Comparison of ENCODE assay signal across 11 cellular contexts in genomic region chr5:139764250-139764791, GRCh38. TPM values are rescaled to one million over a fixed set of nuclear protein-coding genes. Genes with fewer than 3 reads are reported as not detected.
DNase-seq lines count a peak whose midpoint lies in the region; ATAC-seq and TF ChIP-seq lines count a peak whose summit lies in the region.
"Had no signal": no experiment of that assay in that cellular context is flagged by ENCODE, and none has a peak within 500 bp of the region (broad histone marks: within the 10 kb centered on the region; RNA-seq: fewer than 3 reads in every experiment).

No MANE protein-coding gene starts in this region.

- no peaks in the 10 kb centered on the region for H3K36me3 Mint-ChIP-seq in naive thymus-derived CD8-positive, alpha-beta T cell

- H3K4me3 ChIP-seq in DOHH2 (ENCODE audit: low read length): peak overlapping the region; percentile 15; the same call in 1 of the 2 replicates

- no peaks in the 10 kb centered on the region for H4K20me1 ChIP-seq in DOHH2 (ENCODE audit: control insufficient read depth, insufficient read depth, low read depth, low read length)

- H3F3A ChIP-seq in DOHH2 (ENCODE audit: control insufficient read depth, insufficient read depth): no peaks in the 10 kb centered on the region

- peak overlapping the region in 3 of 10 donors; percentile 33 to 69 (median 39) for H3K4me3 Mint-ChIP-seq in naive thymus-derived CD8-positive, alpha-beta T cell

- H3K9me3 Mint-ChIP-seq in naive thymus-derived CD8-positive, alpha-beta T cell: no peaks in the 10 kb centered on the region
- H3K9me3 Mint-ChIP-seq: activated T-cell treated with anti-CD3 and anti-CD28 coated beads, Interleukin-2, amount 50 U/mL, for 72 hours; T-helper 1 cell treated with Interleukin-12 subunit alpha and Interleukin-12 subunit beta and Interleukin-4 antibody, amounts not matched to agents 30 μg/mL and 1 μg/mL, for 36 hours had no signal

- ATAC-seq in naive thymus-derived CD8-positive, alpha-beta T cell: peak in 1 of 2 donors; percentile 32
- ATAC-seq in HG02885 (IDR thresholded peaks at IDR 0.05; ENCODE audit: poor library complexity, unreplicated experiment) (no peak), GM18502 (IDR thresholded peaks at IDR 0.05; ENCODE audit: poor library complexity, unreplicated experiment) (no peak), GM21390 (IDR thresholded peaks at IDR 0.05; ENCODE audit: unreplicated experiment) (no peak)
- ATAC-seq: left lobe of liver had no signal

- peaks cover 12 to 37% (median 20%) of the 10 kb centered on the region in 4 donors for H3K4me1 Mint-ChIP-seq in naive thymus-derived CD8-positive, alpha-beta T cell

- peak overlapping the region in 2 of 10 donors; percentile 67 to 91 for H3K27ac Mint-ChIP-seq in naive thymus-derived CD8-positive, alpha-beta T cell
- H3K27ac Mint-ChIP-seq: activated T-cell treated with anti-CD3 and anti-CD28 coated beads, Interleukin-2, amount 50 U/mL, for 72 hours; T-helper 1 cell treated with Interleukin-12 subunit alpha and Interleukin-12 subunit beta and Interleukin-4 antibody, amounts not matched to agents 30 μg/mL and 1 μg/mL, for 36 hours had no signal

- H3K27ac ChIP-seq in DOHH2 (ENCODE audit: low read depth, low read length): no peak overlapping the region
- H3K27ac ChIP-seq: epithelial cell of prostate had no signal

- peaks cover 23% of the 10 kb centered on the region for H3K4me1 ChIP-seq in DOHH2 (ENCODE audit: control insufficient read depth, low read length)

- no peaks in the 10 kb centered on the region for H3K36me3 ChIP-seq in DOHH2 (ENCODE audit: control insufficient read depth, low read length)

- POLR2A ChIA-PET in naive thymus-derived CD8-positive, alpha-beta T cell (lab: Charles Lee): interaction anchor here (0.6 to 1.0 kb wide), 2 partner anchors 192 to 199 kb away, joined by 3 to 5 read pairs; no protein-coding TSS in a partner anchor

- peaks cover 11 to 53% (median 29%) of the 10 kb centered on the region in 5 donors for H3K27me3 Mint-ChIP-seq in naive thymus-derived CD8-positive, alpha-beta T cell

- peak; percentile 58 for DNase-seq in NAMALWA (ENCODE audit: low spot score)
- DNase-seq in central memory CD4-positive, alpha-beta T cell: peak; percentile 17
- peak in 8 of 10 donors; percentile 26 to 58 (median 48) for DNase-seq in naive thymus-derived CD8-positive, alpha-beta T cell
- DNase-seq: activated T-cell treated with anti-CD3 and anti-CD28 coated beads, Interleukin-2, amount 50 U/mL, for 72 hours had no signal

- H3K79me2 ChIP-seq in DOHH2 (ENCODE audit: control insufficient read depth, low read length): no peaks in the 10 kb centered on the region

- H3K27me3 ChIP-seq in DOHH2 (ENCODE audit: control insufficient read depth, low read length): peaks cover 35% of the 10 kb centered on the region

- no peaks in the 10 kb centered on the region for H3K9me2 ChIP-seq in DOHH2 (replicated peaks; ENCODE audit: control insufficient read depth, low read length)

- H3K4me2 ChIP-seq in DOHH2 (ENCODE audit: low read length): peak overlapping the region; percentile 47

- no peaks in the 10 kb centered on the region for H3K9me3 ChIP-seq in DOHH2 (ENCODE audit: control insufficient read depth, insufficient read depth, low read length)

- TF ChIP-seq CTCF in DOHH2 (IDR thresholded peaks at IDR 0.05; ENCODE audit: low read depth, low read length, poor library complexity, severe bottlenecking): no peak

RNA-seq across cellular contexts. Expression of gene PSD2, which starts 31.3 kb away (rescaled TPM):
- under 1 TPM; 0.08 to 0.19 TPM for total RNA-seq in naive thymus-derived CD8-positive, alpha-beta T cell
- polyA plus RNA-seq in naive thymus-derived CD8-positive, alpha-beta T cell: under 1 TPM in 1 of 3 donors, not detected in 2; 0.08 TPM
- total RNA-seq: activated T-cell treated with anti-CD3 and anti-CD28 coated beads, Interleukin-2, amount 50 U/mL, for 72 hours had no signal
